In genomic region chr19:40365613-40366401, GRCh38 we compare ENCODE assay signal across 8 cellular contexts. TPM values are rescaled to one million over a fixed set of nuclear protein-coding genes. Genes with fewer than 3 reads are reported as not detected.
DNase-seq lines count a peak whose midpoint lies in the region; ATAC-seq and TF ChIP-seq lines count a peak whose summit lies in the region.

No MANE protein-coding gene starts in this region.

- TF ChIP-seq CTCF in fibroblast of villous mesenchyme (IDR thresholded peaks at IDR 0.05; ENCODE audit: insufficient read depth, low read depth, low read length) (no peak), neural crest cell (conservative IDR thresholded peaks at IDR 0.05) (no peak)

- peak overlapping the region; percentile 83 for H3K27ac Mint-ChIP-seq in neural crest cell (ENCODE audit: unreplicated experiment)

- H3K4me3 ChIP-seq in fibroblast of villous mesenchyme (ENCODE audit: low read depth, low read length): peak overlapping the region; percentile 54

- peak overlapping the region; percentile 91 for H3K4me3 Mint-ChIP-seq in neural crest cell

- ATAC-seq in GM18873 (IDR thresholded peaks at IDR 0.05; ENCODE audit: low FRiP score, unreplicated experiment): no peak
- ATAC-seq in HG03095 (IDR thresholded peaks at IDR 0.05; ENCODE audit: unreplicated experiment): no peak

- peak; percentile 81 for DNase-seq in ELF-1 (ENCODE audit: low read depth, low spot score)
- peak; percentile 80 for DNase-seq in NCI-H2171 treated with DMSO at 0.1 percent for 48 hours (lab: John Stamatoyannopoulos, UW)
- DNase-seq in activated T-helper 1 cell treated with Interleukin-2 at 50 U/mL for 16 hours (ENCODE audit: low read depth): peak; percentile 8
- DNase-seq in fibroblast of villous mesenchyme (ENCODE audit: low read depth): peak; percentile 73
- peak; percentile 76 for DNase-seq in neural crest cell (ENCODE audit: low read depth, low spot score)
- peak; percentile 70 for DNase-seq in superior temporal gyrus (ENCODE audit: extremely low spot score)

- no peaks in the 10 kb centered on the region for H3K27me3 Mint-ChIP-seq in neural crest cell (ENCODE audit: low read depth)

- H3K9me3 Mint-ChIP-seq in neural crest cell: no peaks in the 10 kb centered on the region

- H3K36me3 Mint-ChIP-seq in neural crest cell (ENCODE audit: low read depth): peaks cover 4% of the 10 kb centered on the region

- peaks cover 15% of the 10 kb centered on the region for H3K4me1 Mint-ChIP-seq in neural crest cell

RNA-seq across cellular contexts. Expression of gene PLD3, which starts 17.3 kb away (rescaled TPM):
- 146 and 152 TPM in 2 replicates for total RNA-seq in fibroblast of villous mesenchyme
- total RNA-seq in neural crest cell: 200 and 208 TPM in 2 replicates

RNA-seq across cellular contexts. Expression of gene C19orf47, which starts 17.6 kb away (rescaled TPM):
- total RNA-seq in fibroblast of villous mesenchyme: 11.2 and 11.9 TPM in 2 replicates
- total RNA-seq in neural crest cell: 19.0 and 21.0 TPM in 2 replicates

RNA-seq across cellular contexts. Expression of gene HIPK4, which starts 24.2 kb away (rescaled TPM):
- total RNA-seq in fibroblast of villous mesenchyme: under 0.01 TPM in 2 replicates
- 0.11 and 0.30 TPM in 2 replicates for total RNA-seq in neural crest cell

RNA-seq across cellular contexts. Expression of gene PRX, which starts 47.4 kb away (rescaled TPM):
- 0.86 and 1.9 TPM in 2 replicates for total RNA-seq in fibroblast of villous mesenchyme
- 2.8 and 2.9 TPM in 2 replicates for total RNA-seq in neural crest cell

RNA-seq across cellular contexts. Expression of gene SERTAD1, which starts 60.0 kb away (rescaled TPM):
- 20.0 and 22.0 TPM in 2 replicates for total RNA-seq in fibroblast of villous mesenchyme
- 3.2 and 3.3 TPM in 2 replicates for total RNA-seq in neural crest cell

Comparison
In these comparisons a context has a peak if more than half of its experiments do, and no peak if none do; other contexts are left out.
1. DNase-seq: peak in every context shown above with its lines; median percentile 81 in ELF-1; 80 in NCI-H2171 treated with DMSO at 0.1 percent for 48 hours; 76 in neural crest cell; 73 in fibroblast of villous mesenchyme; 70 in superior temporal gyrus; 8 in activated T-helper 1 cell treated with Interleukin-2 at 50 U/mL for 16 hours.